Comparison of ENCODE assay signal across 1 cellular context in genomic region chr7:38311329-38311937, GRCh38.
TF ChIP-seq lines count a peak whose summit lies in the region.

No MANE protein-coding gene starts in this region.

TF ChIP-seq in K562, 482 proteins besides CTCF, POLR2A, EP300 and RAD21 (continued from another document and continues in another):
- TF ChIP-seq MGA (IDR thresholded peaks at IDR 0.05) (peak; percentile 85), TAF1 (IDR thresholded peaks at IDR 0.05; ENCODE audit: control insufficient read depth, extremely low read depth, insufficient read depth, low read length, severe bottlenecking) (peak; percentile 62), ZKSCAN1 (IDR thresholded peaks at IDR 0.05; ENCODE audit: low read depth, low read length) (no peak), GABPB2 (CRISPR knock-in tag; conservative IDR thresholded peaks at IDR 0.05) (no peak), TOE1 (IDR thresholded peaks at IDR 0.05; ENCODE audit: borderline replicate concordance) (0 out of 2 replicates have a peak, but pooled peaks have one; percentile 58), TOE1 (CRISPR knock-in tag; IDR thresholded peaks at IDR 0.05; ENCODE audit: borderline replicate concordance, low read depth) (peak; percentile 37; the same call in 1 of the 2 replicates), CREB3 (tag; conservative IDR thresholded peaks at IDR 0.05; ENCODE audit: low read depth) (peak; percentile 37; the same call in 1 of the 2 replicates), PHF20 (IDR thresholded peaks at IDR 0.05; ENCODE audit: partially characterized antibody) (peak; percentile 67), PRDM10 (IDR thresholded peaks at IDR 0.05; ENCODE audit: partially characterized antibody) (peak; percentile 33), ID3 (CRISPR knock-in tag; IDR thresholded peaks at IDR 0.05) (no peak), ID3 (tag; IDR thresholded peaks at IDR 0.05) (peak; percentile 27; the same call in 1 of the 2 replicates), CSDE1 (IDR thresholded peaks at IDR 0.05) (0 out of 4 replicates have a peak, but pooled peaks of 1 of the 2 experiments have one; percentile 18), ZNF146 (CRISPR knock-in tag; IDR thresholded peaks at IDR 0.05; ENCODE audit: unreplicated experiment) (no peak), ATF1 (CRISPR knock-in tag; IDR thresholded peaks at IDR 0.05) (no peak), ATF1 (tag; IDR thresholded peaks at IDR 0.05) (peak; percentile 71), HDAC2 (IDR thresholded peaks at IDR 0.05) (no peak), ZNF592 (IDR thresholded peaks at IDR 0.05) (peak; percentile 58; the same call in 1 of the 2 replicates), CBX3 (IDR thresholded peaks at IDR 0.05; ENCODE audit: borderline replicate concordance in 1 of 2, low read length in 2 of 2) (no peak), CREB5 (CRISPR knock-in tag; IDR thresholded peaks at IDR 0.05) (no peak), BRD9 (IDR thresholded peaks at IDR 0.05; ENCODE audit: low read depth, partially characterized antibody) (no peak), ZC3H11A (IDR thresholded peaks at IDR 0.05; ENCODE audit: low read depth, low read length) (no peak), LARP7 (IDR thresholded peaks at IDR 0.05) (no peak), NR4A1 (CRISPR knock-in tag; IDR thresholded peaks at IDR 0.05) (0 out of 2 replicates have a peak, but pooled peaks have one; percentile 44), NR4A1 (tag; IDR thresholded peaks at IDR 0.05) (no peak), PTBP1 (IDR thresholded peaks at IDR 0.05; ENCODE audit: low read depth, low read length) (no peak), THAP7 (CRISPR knock-in tag; IDR thresholded peaks at IDR 0.05) (no peak), NR1H2 (CRISPR knock-in tag; IDR thresholded peaks at IDR 0.05) (0 out of 2 replicates have a peak, but pooled peaks have one; percentile 78), DEAF1 (CRISPR knock-in tag; IDR thresholded peaks at IDR 0.05) (no peak), SUPT5H (IDR thresholded peaks at IDR 0.05) (peak; percentile 81), HDAC1 (IDR thresholded peaks at IDR 0.05) (peak in 1 of 2 experiments; percentile 53; a peak in 2 of 4 replicates)
